10 cellular contexts compared by ENCODE assay signal in genomic region chr5:31273631-31274378, GRCh38.
DNase-seq lines count a peak whose midpoint lies in the region; ATAC-seq and TF ChIP-seq lines count a peak whose summit lies in the region.
"Had no signal": no experiment of that assay in that cellular context is flagged by ENCODE, and none has a peak within 500 bp of the region (broad histone marks: within the 10 kb centered on the region; RNA-seq: fewer than 3 reads in every experiment).

No MANE protein-coding gene starts in this region.

- peak overlapping the region; percentile 20 for H3K4me3 ChIP-seq in lower lobe of right lung

- no peak overlapping the region for H3K27ac ChIP-seq in lower lobe of right lung

- no peaks in the 10 kb centered on the region for H3K36me3 ChIP-seq in lower lobe of right lung

- intact Hi-C loops in lower lobe of right lung (cut with DNase I), result no loop called here

- DNase-seq in NAMALWA (ENCODE audit: low spot score) (peak; percentile 6), lower lobe of right lung (no peak), NCI-H2081 treated with DMSO at 0.1 percent for 48 hours (lab: John Stamatoyannopoulos, UW) (no peak), nucleus accumbens (lab: John Stamatoyannopoulos, UW) (no peak), HuH-7.5 (ENCODE audit: low spot score) (no peak)
- DNase-seq in stimulated activated CD8-positive, alpha-beta memory T cell treated with anti-CD3 and anti-CD28 coated beads, Interleukin-4, amount 100 ng/mL, for 48 hours, result no peak
- DNase-seq: effector memory CD4-positive, alpha-beta T cell; NCI-H524 had no signal

- no peaks in the 10 kb centered on the region for H3K27me3 ChIP-seq in lower lobe of right lung (ENCODE audit: low read depth)

- no peak for TF ChIP-seq CTCF in lower lobe of right lung (IDR thresholded peaks at IDR 0.05)

- no peaks in the 10 kb centered on the region for H3K4me1 ChIP-seq in lower lobe of right lung

- H3K9me3 ChIP-seq in lower lobe of right lung, result no peaks in the 10 kb centered on the region

- ATAC-seq in GM18498 (IDR thresholded peaks at IDR 0.05; ENCODE audit: unreplicated experiment), result peak; percentile 67
- ATAC-seq in GM21576 (IDR thresholded peaks at IDR 0.05; ENCODE audit: unreplicated experiment), result peak; percentile 83
- no peak for ATAC-seq in lower lobe of right lung

Comparison
In these comparisons a context has a peak if more than half of its experiments do, and no peak if none do; other contexts are left out.
1. ATAC-seq: peak in GM18498 (single experiment) and GM21576 (single experiment); none in lower lobe of right lung (0 of 2).